Comparison of ENCODE assay signal across 16 cellular contexts in the genomic region with DNA sequence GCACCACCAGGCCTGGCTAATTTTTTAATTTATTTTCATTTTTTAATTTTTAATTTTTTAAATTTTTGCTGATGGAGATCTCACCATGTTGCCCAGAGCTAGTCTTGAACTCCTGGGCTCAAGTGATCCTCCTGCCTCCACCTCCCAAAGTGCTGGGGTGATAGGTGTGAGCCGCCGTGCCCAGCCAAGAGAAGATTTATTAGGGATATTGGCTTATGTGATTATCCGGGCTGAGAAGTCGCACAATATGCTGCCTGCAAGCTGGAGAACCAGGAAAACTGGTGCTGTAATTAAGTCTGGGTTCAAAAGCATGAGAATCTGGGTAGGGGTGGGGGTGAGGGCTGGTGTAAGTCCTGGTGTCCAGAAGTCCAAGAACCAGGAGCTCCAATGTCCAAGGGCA. TPM values are rescaled to one million over a fixed set of nuclear protein-coding genes. Genes with fewer than 3 reads are reported as not detected.
DNase-seq lines count a peak whose midpoint lies in the region; ATAC-seq and TF ChIP-seq lines count a peak whose summit lies in the region.
"Had no signal": no experiment of that assay in that cellular context is flagged by ENCODE, and none has a peak within 500 bp of the region (broad histone marks: within the 10 kb centered on the region; RNA-seq: fewer than 3 reads in every experiment).

No MANE protein-coding gene starts in this region.

- no peak overlapping the region for H3K4me3 Mint-ChIP-seq in naive thymus-derived CD8-positive, alpha-beta T cell

- peaks cover 9% of the 10 kb centered on the region for H3K4me1 ChIP-seq in upper lobe of right lung
- H3K4me1 ChIP-seq in vagina = peaks cover 33% of the 10 kb centered on the region

- H3K27ac Mint-ChIP-seq in naive thymus-derived CD8-positive, alpha-beta T cell = peak overlapping the region in 6 of 10 donors; percentile 8 to 75 (median 52)

- H3K27me3 ChIP-seq in upper lobe of right lung = no peaks in the 10 kb centered on the region
- H3K27me3 ChIP-seq in vagina = no peaks in the 10 kb centered on the region
- H3K27me3 ChIP-seq: BLaER1 treated with 17β-estradiol and CSF1 and Interleukin-3, amounts not matched to agents 10 nM and 100 nM had no signal

- no peak overlapping the region for H3K27ac ChIP-seq in upper lobe of right lung
- H3K27ac ChIP-seq in vagina = no peak overlapping the region
- H3K27ac ChIP-seq: 22Rv1; BLaER1 treated with 17β-estradiol and CSF1 and Interleukin-3, amounts not matched to agents 10 nM and 100 nM had no signal

- TF ChIP-seq CTCF in upper lobe of right lung (IDR thresholded peaks at IDR 0.05) (no peak), vagina (IDR thresholded peaks at IDR 0.05) (no peak)

- peak; percentile 58 for DNase-seq in activated effector memory CD4-positive, alpha-beta T cell treated with anti-CD3 and anti-CD28 coated beads, Interleukin-2, amount 50 U/mL, for 16 hours
- DNase-seq in activated effector memory CD4-positive, alpha-beta T cell treated with Interleukin-2 at 50 U/mL for 16 hours = no peak
- DNase-seq in NCI-H82 treated with DMSO at 0.1 percent for 48 hours (lab: John Stamatoyannopoulos, UW; ENCODE audit: unreplicated experiment) = peak; percentile 58
- no peak for DNase-seq in naive thymus-derived CD8-positive, alpha-beta T cell
- peak; percentile 18 for DNase-seq in upper lobe of right lung
- no peak for DNase-seq in vagina (ENCODE audit: extremely low spot score in 2 of 2)
- DNase-seq in globus pallidus (ENCODE audit: low spot score) = no peak
- DNase-seq in NCI-H2107 treated with DMSO at 0.1 percent for 48 hours (lab: John Stamatoyannopoulos, UW; ENCODE audit: unreplicated experiment) = no peak
- DNase-seq: AML-193; CD4-positive, CD25-positive, alpha-beta regulatory T cell; COR-L47; DND-41; GDM1 had no signal

- H3K4me3 ChIP-seq in upper lobe of right lung (no peak overlapping the region), vagina (no peak overlapping the region)
- H3K4me3 ChIP-seq: BLaER1 treated with 17β-estradiol and CSF1 and Interleukin-3, amounts not matched to agents 10 nM and 100 nM had no signal

- intact Hi-C loops in upper lobe of right lung (cut with DNase I) (no loop called here), vagina (cut with DNase I) (loop anchor here (10.0 kb wide), 1 partner anchor 223 kb away; no protein-coding TSS in a partner anchor)

- H3K36me3 ChIP-seq in upper lobe of right lung (no peaks in the 10 kb centered on the region), vagina (no peaks in the 10 kb centered on the region)
- H3K36me3 ChIP-seq: BLaER1 treated with 17β-estradiol and CSF1 and Interleukin-3, amounts not matched to agents 10 nM and 100 nM had no signal

- no peaks in the 10 kb centered on the region for H3K9me3 ChIP-seq in upper lobe of right lung
- H3K9me3 ChIP-seq in vagina = no peaks in the 10 kb centered on the region
- H3K9me3 ChIP-seq: BLaER1 treated with 17β-estradiol and CSF1 and Interleukin-3, amounts not matched to agents 10 nM and 100 nM had no signal

- H3K36me3 Mint-ChIP-seq in naive thymus-derived CD8-positive, alpha-beta T cell = no peaks in the 10 kb centered on the region
- H3K36me3 Mint-ChIP-seq: CD4-positive, CD25-positive, alpha-beta regulatory T cell had no signal

- H3K9me3 Mint-ChIP-seq in naive thymus-derived CD8-positive, alpha-beta T cell = no peaks in the 10 kb centered on the region
- H3K9me3 Mint-ChIP-seq: CD4-positive, CD25-positive, alpha-beta regulatory T cell had no signal

- ATAC-seq in naive thymus-derived CD8-positive, alpha-beta T cell = no peak
- ATAC-seq in upper lobe of right lung = no peak
- ATAC-seq: HCT116 had no signal

- POLR2A ChIA-PET in naive thymus-derived CD8-positive, alpha-beta T cell (lab: Charles Lee) = interaction anchor here (0.6 kb wide), 2 partner anchors 95 to 916 kb away, joined by 3 to 4 read pairs; no protein-coding TSS in a partner anchor

- no peak for TF ChIP-seq POLR2A in vagina (IDR thresholded peaks at IDR 0.05)

- peaks cover 0 to 2% (median 0%) of the 10 kb centered on the region in 5 donors for H3K27me3 Mint-ChIP-seq in naive thymus-derived CD8-positive, alpha-beta T cell

- peaks cover 18 to 35% (median 31%) of the 10 kb centered on the region in 4 donors for H3K4me1 Mint-ChIP-seq in naive thymus-derived CD8-positive, alpha-beta T cell

RNA-seq across cellular contexts. Expression of a gene that starts 2.5 kb away (rescaled TPM):
- total RNA-seq in naive thymus-derived CD8-positive, alpha-beta T cell = not detected
- under 1 TPM in 1 of 3 donors, not detected in 2; 0.26 TPM for polyA plus RNA-seq in naive thymus-derived CD8-positive, alpha-beta T cell
- total RNA-seq in upper lobe of right lung = not detected
- not detected for total RNA-seq in vagina
- total RNA-seq: CD4-positive, CD25-positive, alpha-beta regulatory T cell had no signal
- polyA plus RNA-seq: CD4-positive, CD25-positive, alpha-beta regulatory T cell had no signal

RNA-seq across cellular contexts. Expression of a gene that starts 3.0 kb away (rescaled TPM):
- total RNA-seq in naive thymus-derived CD8-positive, alpha-beta T cell = 10 to 100 TPM; 26.4 to 28.3 TPM
- polyA plus RNA-seq in naive thymus-derived CD8-positive, alpha-beta T cell = 10 to 100 TPM; 37.6 to 43.1 (median 38.1) TPM
- total RNA-seq in upper lobe of right lung = 23.3 TPM
- total RNA-seq in vagina = 22.8 TPM

RNA-seq across cellular contexts. Expression of a gene that starts 54.3 kb away (rescaled TPM):
- total RNA-seq in naive thymus-derived CD8-positive, alpha-beta T cell = 10 to 100 TPM; 68.5 to 74.4 TPM
- 10 to 100 TPM; 36.9 to 56.1 (median 44.4) TPM for polyA plus RNA-seq in naive thymus-derived CD8-positive, alpha-beta T cell
- 56.2 TPM for total RNA-seq in upper lobe of right lung
- 58.4 TPM for total RNA-seq in vagina

RNA-seq across cellular contexts. Expression of a gene that starts 54.5 kb away (rescaled TPM):
- 1 to 10 TPM; 5.7 to 5.8 TPM for total RNA-seq in naive thymus-derived CD8-positive, alpha-beta T cell
- polyA plus RNA-seq in naive thymus-derived CD8-positive, alpha-beta T cell = 1 to 10 TPM; 1.1 to 2.3 (median 1.9) TPM
- total RNA-seq in upper lobe of right lung (5.1 TPM), vagina (2.0 TPM)

Comparison
In these comparisons a context has a peak if more than half of its experiments do, and no peak if none do; other contexts are left out.
1. DNase-seq: peak in activated effector memory CD4-positive, alpha-beta T cell treated with anti-CD3 and anti-CD28 coated beads, Interleukin-2, amount 50 U/mL, for 16 hours (single experiment), NCI-H82 treated with DMSO at 0.1 percent for 48 hours (single experiment) and upper lobe of right lung (single experiment); none in activated effector memory CD4-positive, alpha-beta T cell treated with Interleukin-2 at 50 U/mL for 16 hours (single experiment), naive thymus-derived CD8-positive, alpha-beta T cell (0 of 10), vagina (0 of 2), globus pallidus (single experiment) and NCI-H2107 treated with DMSO at 0.1 percent for 48 hours (single experiment).